ENCODE assay signal across 17 cellular contexts in genomic region chr21:36767096-36767495, GRCh38.
"Had no signal": no experiment of that assay in that cellular context is flagged by ENCODE, and none has a peak within 500 bp of the region (broad histone marks: within the 10 kb centered on the region; RNA-seq: fewer than 3 reads in every experiment).

No MANE protein-coding gene starts in this region.

- ATAC-seq: gastrocnemius medialis; left lobe of liver; naive thymus-derived CD4-positive, alpha-beta T cell; psoas muscle; right cardiac atrium; stimulated activated naive B cell treated with anti-CD40 and anti-IgM and Interleukin-4, amounts not matched to agents 10 μg/mL and 1 μg/mL and 100 μg/mL, for 72 hours had no signal

- H3K4me1 ChIP-seq: spleen had no signal

- H3K27ac ChIP-seq: gastrocnemius medialis, ovary, psoas muscle, sigmoid colon, spleen, suprapubic skin had no signal

- H3K4me3 ChIP-seq: dorsolateral prefrontal cortex, gastrocnemius medialis, lung, ovary, psoas muscle, sigmoid colon, spleen, suprapubic skin had no signal

- H3K9me3 ChIP-seq: gastrocnemius medialis, ovary, psoas muscle, sigmoid colon, spleen, suprapubic skin had no signal

- H3K36me3 ChIP-seq: ovary had no signal

- DNase-seq: dorsolateral prefrontal cortex; effector CD4-positive, alpha-beta T cell; gastrocnemius medialis; mesenchymal stem cell; naive thymus-derived CD4-positive, alpha-beta T cell; nephron progenitor cell; occipital lobe; ovary; psoas muscle; right cardiac atrium; sigmoid colon; spleen; stimulated activated CD4-positive, alpha-beta T cell treated with anti-CD3 and anti-CD28 coated beads, Interleukin-2, amount 100 ng/mL, for 48 hours; stimulated activated naive B cell treated with anti-CD40 and anti-IgM and Interleukin-4, amounts not matched to agents 10 μg/mL and 1 μg/mL and 100 μg/mL, for 72 hours had no signal
